In genomic region chr14:95523818-95524448, GRCh38 we compare ENCODE assay signal across 8 cellular contexts. TPM values are rescaled to one million over a fixed set of nuclear protein-coding genes. Genes with fewer than 3 reads are reported as not detected.
DNase-seq lines count a peak whose midpoint lies in the region; ATAC-seq, FAIRE-seq and TF ChIP-seq lines count a peak whose summit lies in the region.

No MANE protein-coding gene starts in this region.

- no peak overlapping the region for H4K8ac ChIP-seq in neuronal stem cell (ENCODE audit: low read depth, low read length)

- no peaks in the 10 kb centered on the region for H3K79me1 ChIP-seq in neuronal stem cell (ENCODE audit: low read depth, low read length)

- TF ChIP-seq EP300 in A549 (IDR thresholded peaks at IDR 0.05) = no peak
- no peak for TF ChIP-seq EP300 in upper lobe of left lung (IDR thresholded peaks at IDR 0.05)

- peaks cover 75% of the 10 kb centered on the region for H3K4me1 Mint-ChIP-seq in activated T-helper 2 cell treated with anti-CD3 and anti-CD28 coated beads, Interferon-gamma antibody, Interleukin-2, Interleukin-4, amounts not matched to agents 10 μg/mL and 5 μg/mL and 100 μg/mL, durations not matched to agents 14 hours and 24 hours and 36 hours (ENCODE audit: low read depth)

- no peaks in the 10 kb centered on the region for H3K9me2 ChIP-seq in Loucy (replicated peaks; ENCODE audit: low read depth, low read length)

- no peaks in the 10 kb centered on the region for H3K27me3 Mint-ChIP-seq in activated T-helper 2 cell treated with anti-CD3 and anti-CD28 coated beads, Interferon-gamma antibody, Interleukin-2, Interleukin-4, amounts not matched to agents 10 μg/mL and 5 μg/mL and 100 μg/mL, durations not matched to agents 14 hours and 24 hours and 36 hours (ENCODE audit: low read depth)

- DNase-seq in A549 (ENCODE audit: low read depth in 1 of 2, low spot score in 1 of 2) (no peak), right atrium auricular region (ENCODE audit: low spot score) (peak; percentile 54), upper lobe of left lung (peak in 1 of 2 donors; percentile 69), neuronal stem cell (ENCODE audit: low spot score) (no peak)
- DNase-seq in activated T-helper 2 cell treated with anti-CD3 and anti-CD28 coated beads, Interferon-gamma antibody, Interleukin-2, Interleukin-4, amounts not matched to agents 10 μg/mL and 5 μg/mL and 100 μg/mL, durations not matched to agents 14 hours and 24 hours and 36 hours (ENCODE audit: low spot score) = no peak

- H3K9ac ChIP-seq in Loucy (ENCODE audit: low read depth, low read length, poor library complexity, severe bottlenecking) (peak overlapping the region; percentile 44), neuronal stem cell (ENCODE audit: low read depth, low read length, poor library complexity) (no peak overlapping the region)

- H4K91ac ChIP-seq in neuronal stem cell (ENCODE audit: low read depth, low read length, poor library complexity) = no peak overlapping the region

- no peak overlapping the region for H2AK5ac ChIP-seq in neuronal stem cell (ENCODE audit: low read depth, low read length)

- no peaks in the 10 kb centered on the region for H4K20me1 ChIP-seq in Loucy (ENCODE audit: insufficient read depth, low read length, poor library complexity, severe bottlenecking)

- TF ChIP-seq POLR2A in A549 (IDR thresholded peaks at IDR 0.05; ENCODE audit: low read length) (no peak), upper lobe of left lung (IDR thresholded peaks at IDR 0.05) (no peak)

- no peak overlapping the region for H2AFZ ChIP-seq in Loucy (ENCODE audit: low read length)
- no peak overlapping the region for H2AFZ ChIP-seq in neuronal stem cell (ENCODE audit: low read length)

- POLR2A ChIA-PET in A549 (lab: Yijun Ruan, JAX) = no interaction called here

- no peaks in the 10 kb centered on the region for H3K9me3 Mint-ChIP-seq in activated T-helper 2 cell treated with anti-CD3 and anti-CD28 coated beads, Interferon-gamma antibody, Interleukin-2, Interleukin-4, amounts not matched to agents 10 μg/mL and 5 μg/mL and 100 μg/mL, durations not matched to agents 14 hours and 24 hours and 36 hours

- H3K14ac ChIP-seq in neuronal stem cell (ENCODE audit: low read length) = no peak overlapping the region

- no peaks in the 10 kb centered on the region for H3K27me3 ChIP-seq in Loucy (ENCODE audit: insufficient read depth, low read length, poor library complexity, severe bottlenecking)
- no peaks in the 10 kb centered on the region for H3K27me3 ChIP-seq in right atrium auricular region
- H3K27me3 ChIP-seq in upper lobe of left lung = no peaks in the 10 kb centered on the region
- no peaks in the 10 kb centered on the region for H3K27me3 ChIP-seq in neuronal stem cell (ENCODE audit: control insufficient read depth in 3 of 3, insufficient read depth in 3 of 3, low read depth in 1 of 3, low read length in 3 of 3)

- H3K4me3 ChIP-seq in A549 (no peak overlapping the region), Loucy (ENCODE audit: low read length, poor library complexity, severe bottlenecking) (no peak overlapping the region), right atrium auricular region (no peak overlapping the region), upper lobe of left lung (peak overlapping the region in 1 of 4 donors; percentile 12), neuronal stem cell (ENCODE audit: low read length in 2 of 2) (no peak overlapping the region)

- H3K23ac ChIP-seq in neuronal stem cell (ENCODE audit: low read depth, low read length, poor library complexity) = no peak overlapping the region

- no peak overlapping the region for H2BK5ac ChIP-seq in neuronal stem cell (ENCODE audit: low read length)

- TF ChIP-seq RAD21 in A549 (conservative IDR thresholded peaks at IDR 0.05 in 1 of 2, IDR thresholded peaks at IDR 0.05 in 1 of 2) = no peak

- peak overlapping the region; percentile 73 for H3K4me3 Mint-ChIP-seq in activated T-helper 2 cell treated with anti-CD3 and anti-CD28 coated beads, Interferon-gamma antibody, Interleukin-2, Interleukin-4, amounts not matched to agents 10 μg/mL and 5 μg/mL and 100 μg/mL, durations not matched to agents 14 hours and 24 hours and 36 hours (ENCODE audit: low read depth)

- H2BK12ac ChIP-seq in neuronal stem cell (ENCODE audit: low read length) = no peak overlapping the region

- H3K18ac ChIP-seq in neuronal stem cell (ENCODE audit: low read length) = no peak overlapping the region

- H3K4me1 ChIP-seq in A549 (peaks cover 35% of the 10 kb centered on the region), Loucy (ENCODE audit: insufficient read depth, low read length, poor library complexity, severe bottlenecking) (peaks cover 46% of the 10 kb centered on the region), right atrium auricular region (peaks cover 0 to 66% of the 10 kb centered on the region in 2 donors), upper lobe of left lung (peaks cover 50 to 72% (median 69%) of the 10 kb centered on the region in 4 donors), neuronal stem cell (ENCODE audit: control insufficient read depth in 2 of 2, insufficient read depth in 1 of 2, low read depth in 1 of 2, low read length in 2 of 2) (peaks cover 0 to 1% of the 10 kb centered on the region in 2 donors)

- ATAC-seq in A549 (peak in 1 of 2 experiments; percentile 34; a peak in 4 of 6 replicates), upper lobe of left lung (ENCODE audit: low FRiP score in 2 of 2) (peak in 1 of 2 donors; percentile 36), GM21528 (IDR thresholded peaks at IDR 0.05; ENCODE audit: low FRiP score, unreplicated experiment) (no peak), HG02588 (IDR thresholded peaks at IDR 0.05; ENCODE audit: unreplicated experiment) (no peak)

- no peak for FAIRE-seq in A549 (lab: Jason Lieb, UNC)

- H3K79me2 ChIP-seq in Loucy (ENCODE audit: insufficient read depth, low read length) = peaks cover 14% of the 10 kb centered on the region; the same call in 1 of the 2 replicates

- 0 out of 2 replicates have a peak, but pooled peaks cover 4% of the 10 kb centered on the region for H3F3A ChIP-seq in Loucy (ENCODE audit: low read depth)

- no peak for TF ChIP-seq CTCF in A549 (IDR thresholded peaks at IDR 0.05)
- no peak for TF ChIP-seq CTCF in Loucy (conservative IDR thresholded peaks at IDR 0.05; ENCODE audit: low read length)
- no peak for TF ChIP-seq CTCF in right atrium auricular region (IDR thresholded peaks at IDR 0.05)
- peak in 2 of 6 experiments; percentile 12 to 22 for TF ChIP-seq CTCF in upper lobe of left lung (IDR thresholded peaks at IDR 0.05)

- intact Hi-C loops in activated T-helper 2 cell treated with anti-CD3 and anti-CD28 coated beads, Interferon-gamma antibody, Interleukin-2, Interleukin-4, amounts not matched to agents 10 μg/mL and 5 μg/mL and 100 μg/mL, durations not matched to agents 14 hours and 24 hours and 36 hours (cut with micrococcal nuclease) = loop anchor here (1.0 to 5.0 kb wide), 7 partner anchors 10 to 1547 kb away; partner anchors contain the start of genes ASB2 and DICER1

- H2BK15ac ChIP-seq in neuronal stem cell (ENCODE audit: low read length) = no peak overlapping the region

- H3K9me3 ChIP-seq in A549 (no peaks in the 10 kb centered on the region), Loucy (ENCODE audit: insufficient read depth, low read depth, low read length) (no peaks in the 10 kb centered on the region), right atrium auricular region (no peaks in the 10 kb centered on the region), upper lobe of left lung (no peaks in the 10 kb centered on the region), neuronal stem cell (replicated peaks in 1 of 2; ENCODE audit: control insufficient read depth in 2 of 2, insufficient read depth in 1 of 2, low read depth in 1 of 2, low read length in 2 of 2) (no peaks in the 10 kb centered on the region)

- H3K4me2 ChIP-seq in A549 = peak overlapping the region; percentile 38; the same call in 2 of the 3 replicates
- peak overlapping the region; percentile 13 for H3K4me2 ChIP-seq in Loucy (ENCODE audit: low read depth, low read length, poor library complexity, severe bottlenecking)
- no peak overlapping the region for H3K4me2 ChIP-seq in neuronal stem cell (ENCODE audit: insufficient read depth, low read length, poor library complexity, severe bottlenecking)

- no peak overlapping the region for H3K4ac ChIP-seq in neuronal stem cell (ENCODE audit: low read length)

- no peak overlapping the region for H2BK120ac ChIP-seq in neuronal stem cell (ENCODE audit: low read depth, low read length)

- peaks cover 3% of the 10 kb centered on the region for H3K36me3 Mint-ChIP-seq in activated T-helper 2 cell treated with anti-CD3 and anti-CD28 coated beads, Interferon-gamma antibody, Interleukin-2, Interleukin-4, amounts not matched to agents 10 μg/mL and 5 μg/mL and 100 μg/mL, durations not matched to agents 14 hours and 24 hours and 36 hours (ENCODE audit: low read depth)

- H3K36me3 ChIP-seq in Loucy (ENCODE audit: insufficient read depth, low read length) = no peaks in the 10 kb centered on the region
- no peaks in the 10 kb centered on the region for H3K36me3 ChIP-seq in right atrium auricular region
- H3K36me3 ChIP-seq in upper lobe of left lung = no peaks in the 10 kb centered on the region
- peaks cover 0 to 3% of the 10 kb centered on the region in 2 donors for H3K36me3 ChIP-seq in neuronal stem cell (replicated peaks in 1 of 2; ENCODE audit: control insufficient read depth in 2 of 2, insufficient read depth in 2 of 2, low read length in 2 of 2)

- CTCF ChIA-PET in A549 (lab: Yijun Ruan, JAX) = interaction anchor here (1.1 to 7.8 kb wide), 3 partner anchors 13 to 92 kb away, joined by 3 to 133 read pairs (median 6); no protein-coding TSS in a partner anchor

- H3K27ac ChIP-seq in A549 (peak overlapping the region; percentile 34 to 59; a peak in 3 of 6 replicates), right atrium auricular region (peak overlapping the region; percentile 38 to 70), upper lobe of left lung (peak overlapping the region; percentile 46 to 73 (median 60)), neuronal stem cell (replicated peaks; ENCODE audit: low read length) (no peak overlapping the region)

- WGBS in A549 (ENCODE audit: missing lambda C conversion rate) = 58% methylated on average over 11 of the region's 11 CpGs
- 31 to 40% methylated on average over 10 to 11 of the region's 11 CpGs for WGBS in upper lobe of left lung, 2 donors
- no CpG with 5 or more reads among the region's 11 CpGs for WGBS in neuronal stem cell (ENCODE audit: extremely low coverage in 2 of 2, insufficient read length in 2 of 2, insufficient replicate concordance in 1 of 2), 2 donors

- peak overlapping the region; percentile 96 for H3K27ac Mint-ChIP-seq in activated T-helper 2 cell treated with anti-CD3 and anti-CD28 coated beads, Interferon-gamma antibody, Interleukin-2, Interleukin-4, amounts not matched to agents 10 μg/mL and 5 μg/mL and 100 μg/mL, durations not matched to agents 14 hours and 24 hours and 36 hours

RNA-seq across cellular contexts. Expression of gene SYNE3, which starts 7.5 kb away (rescaled TPM):
- polyA plus RNA-seq in A549 (2011; rRNA removed) = 0.08 and 0.19 TPM in 2 replicates
- polyA plus RNA-seq in A549 (2012; cell fraction: cytosol; rRNA removed) = 0.05 and 0.09 TPM in 2 replicates
- 0.18 and 0.41 TPM in 2 replicates for polyA plus RNA-seq in A549 (2012; cell fraction: nucleus; rRNA removed)
- 0.04 to 0.05 TPM (median 0.04 TPM) in 3 replicates for polyA plus RNA-seq in A549 (2017; fragmentation: RNase III; extraction: RNeasy Plus Mini Kit Qiagen cat#74134 plus additional on column Dnase treatment)
- polyA minus RNA-seq in A549 (2011; rRNA and poly(A)+ RNA removed) = 0.15 and 0.29 TPM in 2 replicates
- total RNA-seq in activated T-helper 2 cell treated with anti-CD3 and anti-CD28 coated beads, Interferon-gamma antibody, Interleukin-2, Interleukin-4, amounts not matched to agents 10 μg/mL and 5 μg/mL and 100 μg/mL, durations not matched to agents 14 hours and 24 hours and 36 hours = 36.5 and 40.1 TPM in 2 replicates
- total RNA-seq in right atrium auricular region = 10 to 100 TPM in 1 of 2 donors, 1 to 10 TPM in 1; 8.2 to 13.2 TPM
- total RNA-seq in upper lobe of left lung = 10 to 100 TPM; 15.6 to 38.8 (median 19.0) TPM
- polyA plus RNA-seq in neuronal stem cell (2013, experiment 1 of 2) = 0.06 TPM
- polyA plus RNA-seq in neuronal stem cell (2013, experiment 2 of 2) = 0.07 TPM

RNA-seq across cellular contexts. Expression of gene GLRX5, which starts 10.9 kb away (rescaled TPM):
- polyA plus RNA-seq in A549 (2011; rRNA removed) = 52.8 and 73.2 TPM in 2 replicates
- 39.0 and 42.8 TPM in 2 replicates for polyA plus RNA-seq in A549 (2012; cell fraction: cytosol; rRNA removed)
- polyA plus RNA-seq in A549 (2012; cell fraction: nucleus; rRNA removed) = 11.8 and 18.3 TPM in 2 replicates
- 50.9 to 52.8 TPM (median 51.2 TPM) in 3 replicates for polyA plus RNA-seq in A549 (2017; fragmentation: RNase III; extraction: RNeasy Plus Mini Kit Qiagen cat#74134 plus additional on column Dnase treatment)
- 15.3 TPM in 2 replicates for polyA minus RNA-seq in A549 (2011; rRNA and poly(A)+ RNA removed)
- total RNA-seq in activated T-helper 2 cell treated with anti-CD3 and anti-CD28 coated beads, Interferon-gamma antibody, Interleukin-2, Interleukin-4, amounts not matched to agents 10 μg/mL and 5 μg/mL and 100 μg/mL, durations not matched to agents 14 hours and 24 hours and 36 hours = 32.4 and 39.4 TPM in 2 replicates
- total RNA-seq in right atrium auricular region = 10 to 100 TPM; 54.0 to 58.9 TPM
- 10 to 100 TPM; 12.6 to 34.8 (median 25.0) TPM for total RNA-seq in upper lobe of left lung
- polyA plus RNA-seq in neuronal stem cell (2013, experiment 1 of 2) = 77.4 TPM
- 74.7 TPM for polyA plus RNA-seq in neuronal stem cell (2013, experiment 2 of 2)
